ENCODE assay signal across 1 cellular context in genomic region chr6:7106752-7107577, GRCh38.
TF ChIP-seq lines count a peak whose summit lies in the region.

No MANE protein-coding gene starts in this region.

TF ChIP-seq in K562, 482 proteins besides CTCF, POLR2A, EP300 and RAD21 (continued from another document and continues in another):
- no peak for TF ChIP-seq ZNF518B (CRISPR knock-in tag; IDR thresholded peaks at IDR 0.05)
- TF ChIP-seq CBX3 (IDR thresholded peaks at IDR 0.05; ENCODE audit: borderline replicate concordance in 1 of 2, low read length in 2 of 2): peak in 1 of 2 experiments; percentile 45; a peak in 1 of 3 replicates
- no peak for TF ChIP-seq ID3 (CRISPR knock-in tag; IDR thresholded peaks at IDR 0.05)
- TF ChIP-seq ID3 (tag; IDR thresholded peaks at IDR 0.05): peak; percentile 76; the same call in 1 of the 2 replicates
- TF ChIP-seq MCM3 (IDR thresholded peaks at IDR 0.05): no peak
- peak; percentile 92 for TF ChIP-seq C11orf30 (IDR thresholded peaks at IDR 0.05; ENCODE audit: low read depth)
- no peak for TF ChIP-seq EHMT2 (IDR thresholded peaks at IDR 0.05)
- peak; percentile 56; the same call in 1 of the 2 replicates for TF ChIP-seq SUPT5H (IDR thresholded peaks at IDR 0.05)
- TF ChIP-seq STAT6 (CRISPR knock-in tag; IDR thresholded peaks at IDR 0.05): no peak
- TF ChIP-seq MEF2A (IDR thresholded peaks at IDR 0.05; ENCODE audit: control insufficient read depth, low read depth, low read length): no peak
- TF ChIP-seq HMGXB4 (CRISPR knock-in tag; IDR thresholded peaks at IDR 0.05): no peak
- no peak for TF ChIP-seq ZKSCAN8 (CRISPR knock-in tag; IDR thresholded peaks at IDR 0.05)
- peak; percentile 13 for TF ChIP-seq RB1 (IDR thresholded peaks at IDR 0.05; ENCODE audit: low read depth)
- no peak for TF ChIP-seq IRF9 (tag; IDR thresholded peaks at IDR 0.05)
- TF ChIP-seq ZNF133 (CRISPR knock-in tag; IDR thresholded peaks at IDR 0.05): no peak
- 0 out of 2 replicates have a peak, but pooled peaks have one; percentile 5 for TF ChIP-seq PHF21A (IDR thresholded peaks at IDR 0.05; ENCODE audit: borderline replicate concordance, low read depth)
- no peak for TF ChIP-seq ZNF551 (CRISPR knock-in tag; IDR thresholded peaks at IDR 0.05)
- TF ChIP-seq PRMT5 (CRISPR knock-in tag; IDR thresholded peaks at IDR 0.05): no peak
- no peak for TF ChIP-seq CCAR2 (IDR thresholded peaks at IDR 0.05; ENCODE audit: low read depth, low read length)
- TF ChIP-seq TEAD1 (CRISPR knock-in tag; IDR thresholded peaks at IDR 0.05): peak; percentile 72 to 79; a peak in 3 of 4 replicates
- TF ChIP-seq LCOR (CRISPR knock-in tag; IDR thresholded peaks at IDR 0.05): peak; percentile 62; the same call in 1 of the 2 replicates
- TF ChIP-seq PBX2 (CRISPR knock-in tag; IDR thresholded peaks at IDR 0.05; ENCODE audit: low read depth): no peak
- no peak for TF ChIP-seq PBX2 (tag; conservative IDR thresholded peaks at IDR 0.05; ENCODE audit: low read depth)
- TF ChIP-seq KLF10 (CRISPR knock-in tag; IDR thresholded peaks at IDR 0.05): no peak
- peak; percentile 74 for TF ChIP-seq ZNF511 (CRISPR knock-in tag; IDR thresholded peaks at IDR 0.05)
- peak; percentile 83 for TF ChIP-seq EP400 (IDR thresholded peaks at IDR 0.05)
- TF ChIP-seq HIVEP1 (CRISPR knock-in tag; IDR thresholded peaks at IDR 0.05): no peak
- TF ChIP-seq HMG20B (CRISPR knock-in tag; IDR thresholded peaks at IDR 0.05): no peak
- TF ChIP-seq FOXK2 (conservative IDR thresholded peaks at IDR 0.05 in 1 of 2, IDR thresholded peaks at IDR 0.05 in 1 of 2; ENCODE audit: low read depth in 2 of 2): peak; percentile 43 to 62; a peak in 2 of 4 replicates
- TF ChIP-seq ZNF699 (CRISPR knock-in tag; IDR thresholded peaks at IDR 0.05; ENCODE audit: insufficient replicate concordance): no peak
- TF ChIP-seq SMAD3 (CRISPR knock-in tag; conservative IDR thresholded peaks at IDR 0.05): no peak
- TF ChIP-seq ZNF253 (CRISPR knock-in tag; conservative IDR thresholded peaks at IDR 0.05): no peak
- no peak for TF ChIP-seq ZBTB34 (CRISPR knock-in tag; IDR thresholded peaks at IDR 0.05)
- no peak for TF ChIP-seq ZNF23 (CRISPR knock-in tag; IDR thresholded peaks at IDR 0.05)
- TF ChIP-seq E2F5 (CRISPR knock-in tag; IDR thresholded peaks at IDR 0.05): no peak
- peak; percentile 68 for TF ChIP-seq TCF3 (CRISPR knock-in tag; IDR thresholded peaks at IDR 0.05)
- 0 out of 2 replicates have a peak, but pooled peaks have one; percentile 25 for TF ChIP-seq ATF3 (IDR thresholded peaks at IDR 0.05)
- no peak for TF ChIP-seq ATF3 (CRISPR knock-in tag; conservative IDR thresholded peaks at IDR 0.05)
- TF ChIP-seq TRIM24 (IDR thresholded peaks at IDR 0.05): peak in 1 of 2 experiments; percentile 62; a peak in 1 of 4 replicates
- TF ChIP-seq TFAP4 (CRISPR knock-in tag; IDR thresholded peaks at IDR 0.05; ENCODE audit: borderline replicate concordance): peak; percentile 60
- peak; percentile 70 for TF ChIP-seq MYNN (IDR thresholded peaks at IDR 0.05)
- TF ChIP-seq MYNN (CRISPR knock-in tag; IDR thresholded peaks at IDR 0.05): no peak
- TF ChIP-seq THRB (CRISPR knock-in tag; conservative IDR thresholded peaks at IDR 0.05): no peak
- no peak for TF ChIP-seq SMAD1 (IDR thresholded peaks at IDR 0.05; ENCODE audit: low read depth, low read length, partially characterized antibody)
